25 cellular contexts compared by ENCODE assay signal in genomic region chrX:39029221-39029620, GRCh38.
DNase-seq lines count a peak whose midpoint lies in the region; ATAC-seq, FAIRE-seq and TF ChIP-seq lines count a peak whose summit lies in the region.
"Had no signal": no experiment of that assay in that cellular context is flagged by ENCODE, and none has a peak within 500 bp of the region (broad histone marks: within the 10 kb centered on the region; RNA-seq: fewer than 3 reads in every experiment).

No MANE protein-coding gene starts in this region.

- H3K27me3 Mint-ChIP-seq in activated T-cell treated with anti-CD3 and anti-CD28 coated beads, Interleukin-2, amount 50 U/mL, for 72 hours (ENCODE audit: low read depth), result peaks cover 21% of the 10 kb centered on the region
- peaks cover 29% of the 10 kb centered on the region for H3K27me3 Mint-ChIP-seq in activated T-cell treated with anti-CD3 and anti-CD28 coated beads, Interleukin-2, amount 50 U/mL, for 24 hours
- H3K27me3 Mint-ChIP-seq: B cell; CD4-positive, alpha-beta T cell had no signal

- no peaks in the 10 kb centered on the region for H3K9me3 ChIP-seq in HEK293 (ENCODE audit: control insufficient read depth, insufficient read depth, low read depth, low read length)
- no peaks in the 10 kb centered on the region for H3K9me3 ChIP-seq in kidney (ENCODE audit: control insufficient read depth in 1 of 2, low read length in 2 of 2)
- H3K9me3 ChIP-seq: A549 had no signal

- H3K36me3 ChIP-seq in HEK293 (ENCODE audit: control insufficient read depth in 2 of 2, insufficient read depth in 1 of 2, low read length in 2 of 2), result no peaks in the 10 kb centered on the region
- H3K36me3 ChIP-seq in kidney (ENCODE audit: control insufficient read depth in 1 of 2, insufficient read depth in 2 of 2, low read length in 2 of 2), result no peaks in the 10 kb centered on the region

- no peak overlapping the region for H3K9ac ChIP-seq in kidney (ENCODE audit: low read length in 2 of 2)
- H3K9ac ChIP-seq: BLaER1 treated with 17β-estradiol and CSF1 and Interleukin-3, amounts not matched to agents 10 nM and 100 nM had no signal

- H3K36me3 Mint-ChIP-seq in activated T-cell treated with anti-CD3 and anti-CD28 coated beads, Interleukin-2, amount 50 U/mL, for 72 hours (ENCODE audit: insufficient read depth in 2 of 2), result peaks cover 8 to 12% of the 10 kb centered on the region in 2 donors
- H3K36me3 Mint-ChIP-seq in activated T-cell treated with anti-CD3 and anti-CD28 coated beads, Interleukin-2, amount 50 U/mL, for 24 hours (ENCODE audit: low read depth), result no peaks in the 10 kb centered on the region

- no peaks in the 10 kb centered on the region for H3K4me1 Mint-ChIP-seq in activated T-cell treated with anti-CD3 and anti-CD28 coated beads, Interleukin-2, amount 50 U/mL, for 72 hours (ENCODE audit: low read depth)
- no peaks in the 10 kb centered on the region for H3K4me1 Mint-ChIP-seq in activated T-cell treated with anti-CD3 and anti-CD28 coated beads, Interleukin-2, amount 50 U/mL, for 24 hours (ENCODE audit: low read depth)
- H3K4me1 Mint-ChIP-seq: B cell; CD8-positive, alpha-beta memory T cell had no signal

- peaks cover 5 to 13% of the 10 kb centered on the region in 2 donors for H3K9me3 Mint-ChIP-seq in activated T-cell treated with anti-CD3 and anti-CD28 coated beads, Interleukin-2, amount 50 U/mL, for 72 hours
- H3K9me3 Mint-ChIP-seq in activated T-cell treated with anti-CD3 and anti-CD28 coated beads, Interleukin-2, amount 50 U/mL, for 24 hours, result peaks cover 22% of the 10 kb centered on the region

- DNase-seq in activated T-cell treated with anti-CD3 and anti-CD28 coated beads, Interleukin-2, amount 50 U/mL, for 72 hours, result no peak
- DNase-seq in activated T-cell treated with anti-CD3 and anti-CD28 coated beads, Interleukin-2, amount 50 U/mL, for 24 hours, result no peak
- DNase-seq in kidney, result no peak
- DNase-seq in activated effector memory CD4-positive, alpha-beta T cell treated with anti-CD3 and anti-CD28 coated beads, Interleukin-2, amount 50 U/mL, for 16 hours, result no peak
- DNase-seq: AML-193; CD4-positive, alpha-beta T cell; CD8-positive, alpha-beta memory T cell; COR-L47; DMS 273 treated with DMSO at 0.1 percent for 48 hours; DMS153; DMS53; DMS79; DND-41; EL; GDM1 had no signal

- no peak overlapping the region for H3K4me3 ChIP-seq in HEK293 (ENCODE audit: low read depth, low read length)
- no peak overlapping the region for H3K4me3 ChIP-seq in kidney (ENCODE audit: low read length in 2 of 2)
- H3K4me3 ChIP-seq: A549; BLaER1 treated with 17β-estradiol and CSF1 and Interleukin-3, amounts not matched to agents 10 nM and 100 nM; GM12878 had no signal

- FAIRE-seq in kidney (lab: Jason Lieb, UNC), result peak; percentile 29
- FAIRE-seq: GM12878, GM12892, GM18507, GM19239 had no signal

- peak overlapping the region; percentile 36 for H3K27ac Mint-ChIP-seq in activated T-cell treated with anti-CD3 and anti-CD28 coated beads, Interleukin-2, amount 50 U/mL, for 72 hours
- no peak overlapping the region for H3K27ac Mint-ChIP-seq in activated T-cell treated with anti-CD3 and anti-CD28 coated beads, Interleukin-2, amount 50 U/mL, for 24 hours
- H3K27ac Mint-ChIP-seq: B cell; CD4-positive, alpha-beta T cell; CD8-positive, alpha-beta memory T cell had no signal

- H3K4me1 ChIP-seq in HEK293 (ENCODE audit: control insufficient read depth, insufficient read depth, low read length) (no peaks in the 10 kb centered on the region), kidney (ENCODE audit: control insufficient read depth in 1 of 2, insufficient read depth in 1 of 2, low read depth in 1 of 2, low read length in 2 of 2) (no peaks in the 10 kb centered on the region)
- H3K4me1 ChIP-seq: A549; BLaER1 treated with 17β-estradiol and CSF1 and Interleukin-3, amounts not matched to agents 10 nM and 100 nM had no signal

- intact Hi-C loops in kidney (cut with DNase I), result no loop called here

- no peak for ATAC-seq in activated T-cell treated with anti-CD3 and anti-CD28 coated beads, Interleukin-2, amount 50 U/mL, for 72 hours (replicated peaks in 1 of 2)
- ATAC-seq: A549, GM12878 had no signal

- CTCF ChIA-PET in HEK293 (lab: Yijun Ruan, JAX), result no interaction called here

- POLR2A ChIA-PET in HEK293 (lab: Yijun Ruan, JAX), result no interaction called here

- no peak overlapping the region for H3K4me3 Mint-ChIP-seq in activated T-cell treated with anti-CD3 and anti-CD28 coated beads, Interleukin-2, amount 50 U/mL, for 72 hours
- H3K4me3 Mint-ChIP-seq in activated T-cell treated with anti-CD3 and anti-CD28 coated beads, Interleukin-2, amount 50 U/mL, for 24 hours, result no peak overlapping the region
- H3K4me3 Mint-ChIP-seq: B cell; CD4-positive, alpha-beta T cell; CD8-positive, alpha-beta memory T cell had no signal

- H3K27ac ChIP-seq in HEK293 (ENCODE audit: extremely low read depth, low read depth, low read length), result no peak overlapping the region
- no peak overlapping the region for H3K27ac ChIP-seq in kidney (ENCODE audit: low read depth in 2 of 2, low read length in 2 of 2)
- H3K27ac ChIP-seq: 22Rv1; A549; BLaER1 treated with 17β-estradiol and CSF1 and Interleukin-3, amounts not matched to agents 10 nM and 100 nM; C4-2B had no signal

- TF ChIP-seq CTCF in HEK293 (tag by site-specific recombination; IDR thresholded peaks at IDR 0.05), result no peak
- TF ChIP-seq CTCF in kidney (IDR thresholded peaks at IDR 0.05; ENCODE audit: borderline replicate concordance, extremely low read depth, insufficient read depth), result no peak

TF ChIP-seq in HEK293, 187 proteins besides CTCF, POLR2A, EP300 and RAD21:
- TF ChIP-seq ZNF19 (tag by site-specific recombination; IDR thresholded peaks at IDR 0.05; ENCODE audit: low read depth) (no peak), ZNF518A (tag by site-specific recombination; conservative IDR thresholded peaks at IDR 0.05; ENCODE audit: low read depth) (no peak), SALL2 (tag by site-specific recombination; IDR thresholded peaks at IDR 0.05; ENCODE audit: borderline replicate concordance) (no peak), SETDB1 (IDR thresholded peaks at IDR 0.05; ENCODE audit: insufficient read length, low read length) (peak; percentile 92), ZNF302 (tag by site-specific recombination; IDR thresholded peaks at IDR 0.05; ENCODE audit: low read depth) (no peak)
